Comparison of ENCODE assay signal across 24 cellular contexts in genomic region chr6:90764001-90764400, GRCh38.
A peak's percentile ranks its signal among the peaks of the same experiment; 100 is the strongest.
DNase-seq lines count a peak whose midpoint lies in the region; ATAC-seq, FAIRE-seq and TF ChIP-seq lines count a peak whose summit lies in the region.
"Had no signal": no experiment of that assay in that cellular context is flagged by ENCODE, and none has a peak within 500 bp of the region (broad histone marks: within the 10 kb centered on the region; RNA-seq: fewer than 3 reads in every experiment).

No MANE protein-coding gene starts in this region.

- H3K9ac ChIP-seq in IMR-90 (ENCODE audit: low read depth, low read length) (no peak overlapping the region), trophoblast cell (ENCODE audit: low read length) (no peak overlapping the region)

- H2BK15ac ChIP-seq in IMR-90 (ENCODE audit: low read depth, low read length): no peak overlapping the region

- no peak overlapping the region for H4K5ac ChIP-seq in IMR-90 (ENCODE audit: low read depth, low read length)

- H2AK5ac ChIP-seq in IMR-90 (ENCODE audit: low read depth, low read length) (no peak overlapping the region), trophoblast cell (ENCODE audit: low read length) (no peak overlapping the region)

- in situ Hi-C loops in IMR-90 (cut with MboI; ENCODE audit: low sequenced_read_pairs): no loop called here

- TF ChIP-seq POLR2A in IMR-90 (IDR thresholded peaks at IDR 0.05; ENCODE audit: low read depth, low read length) (no peak), right lobe of liver (IDR thresholded peaks at IDR 0.05) (no peak)

- TF ChIP-seq CTCF in IMR-90 (conservative IDR thresholded peaks at IDR 0.05; ENCODE audit: low read depth, low read length): no peak
- no peak for TF ChIP-seq CTCF in bronchial epithelial cell (IDR thresholded peaks at IDR 0.05; ENCODE audit: insufficient read depth, low read length, severe bottlenecking)
- TF ChIP-seq CTCF in right lobe of liver (IDR thresholded peaks at IDR 0.05): no peak

- POLR2A ChIA-PET in IMR-90 (lab: Charles Lee; ENCODE audit: unreplicated experiment): no interaction called here

- H3K56ac ChIP-seq in IMR-90 (ENCODE audit: extremely low read depth, insufficient read depth, low read length): no peak overlapping the region

- H2BK20ac ChIP-seq in IMR-90 (ENCODE audit: low read depth, low read length): no peak overlapping the region

- H2BK120ac ChIP-seq in IMR-90 (ENCODE audit: low read depth, low read length) (no peak overlapping the region), trophoblast cell (ENCODE audit: insufficient read depth, low read length, poor library complexity) (no peak overlapping the region)

- no peak overlapping the region for H4K8ac ChIP-seq in IMR-90 (ENCODE audit: low read depth in 2 of 2, low read length in 2 of 2)
- H4K8ac ChIP-seq in trophoblast cell (ENCODE audit: low read depth, low read length): no peak overlapping the region

- no peak overlapping the region for H3K4ac ChIP-seq in IMR-90 (ENCODE audit: low read depth, low read length)
- no peak overlapping the region for H3K4ac ChIP-seq in trophoblast cell (ENCODE audit: low read depth, low read length)

- CTCF ChIA-PET in IMR-90 (lab: Yijun Ruan, JAX): no interaction called here

- H3K79me1 ChIP-seq in IMR-90 (ENCODE audit: low read depth in 1 of 2, low read length in 2 of 2) (no peaks in the 10 kb centered on the region), trophoblast cell (ENCODE audit: low read length) (no peaks in the 10 kb centered on the region)

- no peak overlapping the region for H2BK12ac ChIP-seq in trophoblast cell (ENCODE audit: low read length)

- TF ChIP-seq RAD21 in IMR-90 (IDR thresholded peaks at IDR 0.05; ENCODE audit: low read length): no peak

- 0% methylated on average over 1 of the region's 3 CpGs; no CpG with 5 or more reads in 1 of the 2 experiments for WGBS in IMR-90 (ENCODE audit: extremely low coverage in 2 of 2, insufficient read length in 1 of 2), 2 experiments
- WGBS in trophoblast cell (ENCODE audit: extremely low coverage, insufficient coverage, insufficient read length): no CpG with 5 or more reads among the region's 3 CpGs
- 55% methylated on average over 3 of the region's 3 CpGs for WGBS in right lobe of liver (ENCODE audit: insufficient coverage, low coverage, low lambda C conversion rate, missing lambda C conversion rate)

- peak; percentile 57 for ATAC-seq in IMR-90 (ENCODE audit: low read depth)
- no peak for ATAC-seq in right lobe of liver
- ATAC-seq: PC-3 had no signal

- H3K4me2 ChIP-seq in IMR-90 (ENCODE audit: low read depth, low read length) (no peak overlapping the region), trophoblast cell (ENCODE audit: low read length) (no peak overlapping the region)

- H3K27ac ChIP-seq in IMR-90 (ENCODE audit: insufficient read depth, low read length) (no peak overlapping the region), trophoblast cell (ENCODE audit: low read depth, low read length) (no peak overlapping the region), right lobe of liver (no peak overlapping the region)

- no peaks in the 10 kb centered on the region for H3K79me2 ChIP-seq in trophoblast cell (ENCODE audit: control insufficient read depth, insufficient read depth, low read length, poor library complexity)

- intact Hi-C loops in IMR-90 (cut with micrococcal nuclease) (no loop called here), right lobe of liver (cut with DNase I) (no loop called here)

- no peaks in the 10 kb centered on the region for H4K20me1 ChIP-seq in IMR-90 (ENCODE audit: insufficient read depth, low read length)

- H3K23ac ChIP-seq in IMR-90 (ENCODE audit: low read depth, low read length): no peak overlapping the region
- no peak overlapping the region for H3K23ac ChIP-seq in trophoblast cell (ENCODE audit: low read length)

- no peak overlapping the region for H4K12ac ChIP-seq in trophoblast cell (ENCODE audit: low read depth, low read length)

- H3K27me3 ChIP-seq in IMR-90 (ENCODE audit: control insufficient read depth, insufficient read depth, low read length): no peaks in the 10 kb centered on the region
- no peaks in the 10 kb centered on the region for H3K27me3 ChIP-seq in bronchial epithelial cell (ENCODE audit: control insufficient read depth, insufficient read depth, low read length)
- no peaks in the 10 kb centered on the region for H3K27me3 ChIP-seq in trophoblast cell (ENCODE audit: insufficient read depth, low read length)
- H3K27me3 ChIP-seq in right lobe of liver: no peaks in the 10 kb centered on the region

- DNase-seq in GM03348 (ENCODE audit: low spot score): peak; percentile 11
- peak; percentile 70 for DNase-seq in IMR-90
- DNase-seq in bronchial epithelial cell (ENCODE audit: low read depth): peak; percentile 63
- DNase-seq in trophoblast cell: peak; percentile 7 to 84
- DNase-seq in GOT3 (lab: John Stamatoyannopoulos, UW): no peak
- DNase-seq in globus pallidus (ENCODE audit: low spot score): no peak
- no peak for DNase-seq in right lobe of liver
- DNase-seq in anterior cingulate cortex (lab: John Stamatoyannopoulos, UW): no peak
- DNase-seq: ACHN; C1 segment of cervical spinal cord; CD8-positive, alpha-beta memory T cell; DMS79 treated with DMSO at 0.1 percent for 48 hours; GDM1; Kasumi-1; NCI-H1092 treated with DMSO at 0.1 percent for 48 hours; NCI-H146; NCI-H2029 treated with DMSO at 0.1 percent for 48 hours; NCI-H2171 treated with DMSO at 0.1 percent for 48 hours; PC-3; RPMI8226; SIG-M5 had no signal

- no peaks in the 10 kb centered on the region for H3K9me3 ChIP-seq in IMR-90 (ENCODE audit: control insufficient read depth, insufficient read depth, low read length)
- H3K9me3 ChIP-seq in trophoblast cell (ENCODE audit: insufficient read depth, low read depth, low read length): no peaks in the 10 kb centered on the region
- H3K9me3 ChIP-seq in right lobe of liver: no peaks in the 10 kb centered on the region

- no peaks in the 10 kb centered on the region for H3K36me3 ChIP-seq in IMR-90 (ENCODE audit: control insufficient read depth, insufficient read depth, low read length)
- no peaks in the 10 kb centered on the region for H3K36me3 ChIP-seq in bronchial epithelial cell (ENCODE audit: control insufficient read depth, insufficient read depth, low read length)
- no peaks in the 10 kb centered on the region for H3K36me3 ChIP-seq in trophoblast cell (ENCODE audit: control insufficient read depth in 1 of 2, insufficient read depth in 2 of 2, low read length in 2 of 2)
- no peaks in the 10 kb centered on the region for H3K36me3 ChIP-seq in right lobe of liver

- no TSS peak for BruUV-seq in IMR-90 (replicated peaks; lab: Mats Ljungman, UMichigan)

- H3K14ac ChIP-seq in IMR-90 (replicated peaks; ENCODE audit: low read depth, low read length) (no peak overlapping the region), trophoblast cell (ENCODE audit: low read length) (no peak overlapping the region)

- dilution Hi-C loops in IMR-90 (cut with HindIII; ENCODE audit: low sequenced_read_pairs, unreplicated experiment): no loop called here

- H2AFZ ChIP-seq in IMR-90 (replicated peaks; ENCODE audit: low read length, poor library complexity) (no peak overlapping the region), trophoblast cell (ENCODE audit: insufficient read depth, low read length, poor library complexity) (no peak overlapping the region)

- H2BK5ac ChIP-seq in IMR-90 (ENCODE audit: low read depth, low read length, poor library complexity, severe bottlenecking): no peak overlapping the region
- no peak overlapping the region for H2BK5ac ChIP-seq in trophoblast cell (ENCODE audit: low read depth, low read length, poor library complexity)

- H3K18ac ChIP-seq in IMR-90 (ENCODE audit: low read depth, low read length): no peak overlapping the region
- no peak overlapping the region for H3K18ac ChIP-seq in trophoblast cell (ENCODE audit: low read length)

- no peak overlapping the region for H3K4me3 ChIP-seq in IMR-90 (ENCODE audit: insufficient read depth, low read depth, low read length)
- no peak overlapping the region for H3K4me3 ChIP-seq in bronchial epithelial cell (ENCODE audit: low read depth, low read length)
- no peak overlapping the region for H3K4me3 ChIP-seq in trophoblast cell (ENCODE audit: low read depth, low read length)
- no peak overlapping the region for H3K4me3 ChIP-seq in right lobe of liver

- H3K4me1 ChIP-seq in IMR-90 (ENCODE audit: control insufficient read depth, insufficient read depth, low read length) (no peaks in the 10 kb centered on the region), trophoblast cell (ENCODE audit: control insufficient read depth in 1 of 2, insufficient read depth in 2 of 2, low read length in 2 of 2) (no peaks in the 10 kb centered on the region), right lobe of liver (no peaks in the 10 kb centered on the region)

- H2AK9ac ChIP-seq in IMR-90 (replicated peaks; ENCODE audit: low read depth, low read length, poor library complexity): no peak overlapping the region

- FAIRE-seq in bronchial epithelial cell (lab: Jason Lieb, UNC): no peak
- FAIRE-seq: GM12891, H54, HTR-8/SVneo had no signal

- no peaks in the 10 kb centered on the region for H3K9me1 ChIP-seq in IMR-90 (ENCODE audit: insufficient read depth, low read length)

- no peak overlapping the region for H4K91ac ChIP-seq in IMR-90 (ENCODE audit: insufficient read depth, low read depth, low read length)
- H4K91ac ChIP-seq in trophoblast cell (ENCODE audit: low read depth, low read length): no peak overlapping the region

TF ChIP-seq in IMR-90, 13 proteins besides CTCF, POLR2A, EP300 and RAD21:
- TF ChIP-seq MAFK (IDR thresholded peaks at IDR 0.05; ENCODE audit: low read depth, low read length): no peak
- no peak for TF ChIP-seq MAZ (IDR thresholded peaks at IDR 0.05; ENCODE audit: borderline replicate concordance, low read depth, low read length)
- no peak for TF ChIP-seq NFE2L2 (IDR thresholded peaks at IDR 0.05; ENCODE audit: low read depth, low read length)
- no peak for TF ChIP-seq RFX5 (IDR thresholded peaks at IDR 0.05; ENCODE audit: low read depth, low read length)
- TF ChIP-seq ELK1 (IDR thresholded peaks at IDR 0.05; ENCODE audit: borderline replicate concordance, low read depth, low read length): no peak
- TF ChIP-seq RCOR1 (IDR thresholded peaks at IDR 0.05; ENCODE audit: insufficient replicate concordance, low read length): no peak
- TF ChIP-seq CEBPB (IDR thresholded peaks at IDR 0.05; ENCODE audit: low read depth, low read length): no peak
- no peak for TF ChIP-seq FOS (IDR thresholded peaks at IDR 0.05; ENCODE audit: low read depth, low read length)

Comparison
In these comparisons a context has a peak if more than half of its experiments do, and no peak if none do; other contexts are left out.
1. DNase-seq: peak in GM03348 (single experiment), IMR-90 (single experiment), bronchial epithelial cell (single experiment) and trophoblast cell (2 of 2); none in GOT3 (single experiment), globus pallidus (single experiment), right lobe of liver (0 of 3) and anterior cingulate cortex (0 of 58).